1 cellular context compared by ENCODE assay signal in genomic region chr11:25838918-25839611, GRCh38.
TF ChIP-seq lines count a peak whose summit lies in the region.

No MANE protein-coding gene starts in this region.

TF ChIP-seq in GM23338, 12 proteins besides CTCF, POLR2A, EP300 and RAD21 (continued from another document):
- TF ChIP-seq ZNF462 (CRISPR knock-in tag; IDR thresholded peaks at IDR 0.05) (no peak), EZH2 (IDR thresholded peaks at IDR 0.05; ENCODE audit: low read depth, unreplicated experiment) (no peak), JUNB (IDR thresholded peaks at IDR 0.05; ENCODE audit: unreplicated experiment) (no peak), EZH2phosphoT487 (IDR thresholded peaks at IDR 0.05; ENCODE audit: unreplicated experiment) (no peak), REST (IDR thresholded peaks at IDR 0.05; ENCODE audit: unreplicated experiment) (no peak)
